15 cellular contexts compared by ENCODE assay signal in the genomic region with DNA sequence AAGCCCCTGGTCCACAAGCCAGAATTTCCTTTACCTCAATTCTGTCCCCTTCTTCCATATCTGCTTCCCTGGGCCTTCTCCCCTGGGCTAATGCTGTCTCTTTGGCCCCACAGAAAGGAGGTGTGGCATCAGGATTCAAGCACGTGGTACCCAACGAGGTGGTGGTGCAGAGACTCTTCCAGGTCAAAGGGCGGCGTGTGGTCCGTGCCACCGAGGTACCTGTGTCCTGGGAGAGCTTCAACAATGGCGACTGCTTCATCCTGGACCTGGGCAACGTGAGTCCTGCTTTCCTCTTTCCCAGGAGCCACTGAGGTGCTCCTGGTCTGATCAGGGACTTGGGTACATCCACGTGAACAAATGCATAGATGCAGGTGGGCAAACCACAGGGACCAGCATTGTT. TPM values are rescaled to one million over a fixed set of nuclear protein-coding genes. Genes with fewer than 3 reads are reported as not detected.
DNase-seq lines count a peak whose midpoint lies in the region; ATAC-seq and TF ChIP-seq lines count a peak whose summit lies in the region.
"Had no signal": no experiment of that assay in that cellular context is flagged by ENCODE, and none has a peak within 500 bp of the region (broad histone marks: within the 10 kb centered on the region; RNA-seq: fewer than 3 reads in every experiment).

No MANE protein-coding gene starts in this region.

- H3K27me3 Mint-ChIP-seq in chondrocyte (ENCODE audit: low read depth): no peaks in the 10 kb centered on the region

- H3K27me3 ChIP-seq in RWPE2 (ENCODE audit: insufficient read depth, poor library complexity, severe bottlenecking) (no peaks in the 10 kb centered on the region), neuronal stem cell (ENCODE audit: control insufficient read depth in 3 of 3, insufficient read depth in 3 of 3, low read depth in 1 of 3, low read length in 3 of 3) (no peaks in the 10 kb centered on the region), uterus (no peaks in the 10 kb centered on the region)

- H2BK120ac ChIP-seq in neuronal stem cell (ENCODE audit: low read depth, low read length): no peak overlapping the region

- H3K4me3 Mint-ChIP-seq in chondrocyte (ENCODE audit: unreplicated experiment): no peak overlapping the region
- H3K4me3 Mint-ChIP-seq: CD14-positive monocyte; CD8-positive, alpha-beta T cell; HFFc6 had no signal

- no peak overlapping the region for H2AK5ac ChIP-seq in neuronal stem cell (ENCODE audit: low read depth, low read length)

- intact Hi-C loops in uterus (cut with DNase I; ENCODE audit: low total_unique reads): loop anchor here (5.0 kb wide), 1 partner anchor 103 kb away; no protein-coding TSS in a partner anchor

- H3K9me3 Mint-ChIP-seq in chondrocyte (ENCODE audit: low read depth): no peaks in the 10 kb centered on the region
- H3K9me3 Mint-ChIP-seq: CD14-positive monocyte; CD8-positive, alpha-beta T cell; HFFc6 had no signal

- H3K23ac ChIP-seq in neuronal stem cell (ENCODE audit: low read depth, low read length, poor library complexity): peak overlapping the region; percentile 8

- no peaks in the 10 kb centered on the region for H3K4me1 ChIP-seq in RWPE2 (ENCODE audit: insufficient read depth, poor library complexity, severe bottlenecking)
- H3K4me1 ChIP-seq in neuronal stem cell (ENCODE audit: control insufficient read depth in 2 of 2, insufficient read depth in 1 of 2, low read depth in 1 of 2, low read length in 2 of 2): peaks cover 2 to 4% of the 10 kb centered on the region in 2 donors
- peaks cover 0 to 6% of the 10 kb centered on the region in 2 donors for H3K4me1 ChIP-seq in uterus
- H3K4me1 ChIP-seq: A549, Caco-2 had no signal

- H3K4ac ChIP-seq in neuronal stem cell (ENCODE audit: low read length): no peak overlapping the region

- peaks cover 39% of the 10 kb centered on the region for H3K36me3 Mint-ChIP-seq in chondrocyte (ENCODE audit: low read depth)

- WGBS in neuronal stem cell (ENCODE audit: extremely low coverage in 2 of 2, insufficient read length in 2 of 2, insufficient replicate concordance in 1 of 2), 2 donors: no CpG with 5 or more reads among the region's 9 CpGs

- H3K4me1 Mint-ChIP-seq in chondrocyte (ENCODE audit: low read depth): no peaks in the 10 kb centered on the region
- H3K4me1 Mint-ChIP-seq: CD14-positive monocyte had no signal

- H3K27ac Mint-ChIP-seq in chondrocyte (ENCODE audit: unreplicated experiment): no peak overlapping the region
- H3K27ac Mint-ChIP-seq: CD8-positive, alpha-beta T cell had no signal

- no peak overlapping the region for H2BK15ac ChIP-seq in neuronal stem cell (ENCODE audit: low read length)

- H3K36me3 ChIP-seq in RWPE2 (ENCODE audit: low read depth) (peaks cover 48% of the 10 kb centered on the region), neuronal stem cell (replicated peaks in 1 of 2; ENCODE audit: control insufficient read depth in 2 of 2, insufficient read depth in 2 of 2, low read length in 2 of 2) (peaks cover 0 to 2% of the 10 kb centered on the region in 2 donors), uterus (peaks cover 0 to 3% of the 10 kb centered on the region in 2 donors)

- TF ChIP-seq CTCF in RWPE2 (IDR thresholded peaks at IDR 0.05; ENCODE audit: poor library complexity, severe bottlenecking) (no peak), chondrocyte (IDR thresholded peaks at IDR 0.05) (no peak), uterus (IDR thresholded peaks at IDR 0.05) (no peak)

- H3K9me3 ChIP-seq in RWPE2 (ENCODE audit: severe bottlenecking) (no peaks in the 10 kb centered on the region), neuronal stem cell (replicated peaks in 1 of 2; ENCODE audit: control insufficient read depth in 2 of 2, insufficient read depth in 1 of 2, low read depth in 1 of 2, low read length in 2 of 2) (no peaks in the 10 kb centered on the region), uterus (no peaks in the 10 kb centered on the region)
- H3K9me3 ChIP-seq: A549, Caco-2 had no signal

- H3K79me1 ChIP-seq in neuronal stem cell (ENCODE audit: low read depth, low read length): peaks cover 2% of the 10 kb centered on the region

- H2AFZ ChIP-seq in neuronal stem cell (ENCODE audit: low read length): no peak overlapping the region

- H3K27ac ChIP-seq in RWPE2 (ENCODE audit: poor library complexity, severe bottlenecking) (no peak overlapping the region), neuronal stem cell (replicated peaks; ENCODE audit: low read length) (no peak overlapping the region), uterus (peak overlapping the region; percentile 22 to 100)
- H3K27ac ChIP-seq: A549 had no signal

- no peak overlapping the region for H3K18ac ChIP-seq in neuronal stem cell (ENCODE audit: low read length)

- H3K14ac ChIP-seq in neuronal stem cell (ENCODE audit: low read length): no peak overlapping the region

- ATAC-seq in RWPE2 (ENCODE audit: low read depth): no peak
- no peak for ATAC-seq in stimulated activated naive CD8-positive, alpha-beta T cell treated with anti-CD3 and anti-CD28 coated beads, Interleukin-15, Interleukin-2, amounts not matched to agents 100 U/mL and 50 U/mL, for 24 hours
- ATAC-seq: A549; CD8-positive, alpha-beta T cell had no signal

- H4K8ac ChIP-seq in neuronal stem cell (ENCODE audit: low read depth, low read length): no peak overlapping the region

- no peak overlapping the region for H2BK5ac ChIP-seq in neuronal stem cell (ENCODE audit: low read length)

- H3K4me3 ChIP-seq in RWPE2 (ENCODE audit: severe bottlenecking): no peak overlapping the region
- H3K4me3 ChIP-seq in neuronal stem cell (ENCODE audit: low read length in 2 of 2): no peak overlapping the region
- H3K4me3 ChIP-seq in uterus: no peak overlapping the region
- H3K4me3 ChIP-seq: A549 had no signal

- no peak overlapping the region for H4K91ac ChIP-seq in neuronal stem cell (ENCODE audit: low read depth, low read length, poor library complexity)

- no peak overlapping the region for H3K4me2 ChIP-seq in neuronal stem cell (ENCODE audit: insufficient read depth, low read length, poor library complexity, severe bottlenecking)
- H3K4me2 ChIP-seq: A549 had no signal

- no peak overlapping the region for H2BK12ac ChIP-seq in neuronal stem cell (ENCODE audit: low read length)

- H3K9ac ChIP-seq in neuronal stem cell (ENCODE audit: low read depth, low read length, poor library complexity): no peak overlapping the region

- no peak for TF ChIP-seq POLR2A in uterus (IDR thresholded peaks at IDR 0.05)

- DNase-seq in RWPE2 (ENCODE audit: low spot score) (peak; percentile 22), chondrocyte (ENCODE audit: low spot score) (peak; percentile 48), neuronal stem cell (ENCODE audit: low spot score) (no peak), uterus (peak in 1 of 2 donors; percentile 2), midbrain (lab: John Stamatoyannopoulos, UW) (no peak), NCI-H1930 (lab: John Stamatoyannopoulos, UW) (no peak)
- DNase-seq in stimulated activated naive CD8-positive, alpha-beta T cell treated with anti-CD3 and anti-CD28 coated beads, Interleukin-15, Interleukin-2, amounts not matched to agents 100 U/mL and 50 U/mL, for 24 hours: no peak
- DNase-seq: Caco-2; CD8-positive, alpha-beta T cell; DMS53; GF-D8; HCEC 1CT; HFFc6 had no signal

RNA-seq across cellular contexts. Expression of a gene that starts 42.6 kb away (rescaled TPM):
- total RNA-seq in chondrocyte (260 to 291 TPM (median 290 TPM) in 3 replicates), uterus (1,000 to 10,000 TPM in 2 of 4 donors, 100 to 1,000 TPM in 2; 567 to 1,619 (median 884) TPM)
- polyA plus RNA-seq in neuronal stem cell (2013, experiment 1 of 2): 29.4 TPM
- 28.1 TPM for polyA plus RNA-seq in neuronal stem cell (2013, experiment 2 of 2)

RNA-seq across cellular contexts. Expression of a gene that starts 59.5 kb away (rescaled TPM):
- 46.5 to 83.6 TPM (median 82.2 TPM) in 3 replicates for total RNA-seq in chondrocyte
- 29.9 TPM for polyA plus RNA-seq in neuronal stem cell (2013, experiment 1 of 2)
- polyA plus RNA-seq in neuronal stem cell (2013, experiment 2 of 2): 33.0 TPM
- total RNA-seq in uterus: 100 to 1,000 TPM; 143 to 299 (median 158) TPM

Comparison
In these comparisons a context has a peak if more than half of its experiments do, and no peak if none do; other contexts are left out.
1. DNase-seq: peak in RWPE2 (single experiment) and chondrocyte (single experiment); none in neuronal stem cell (single experiment), stimulated activated naive CD8-positive, alpha-beta T cell treated with anti-CD3 and anti-CD28 coated beads, Interleukin-15, Interleukin-2, amounts not matched to agents 100 U/mL and 50 U/mL, for 24 hours (single experiment), midbrain (single experiment) and NCI-H1930 (0 of 2).
2. H3K27ac ChIP-seq: peak in uterus (2 of 2); none in RWPE2 (single experiment) and neuronal stem cell (single experiment).